In the genomic region with DNA sequence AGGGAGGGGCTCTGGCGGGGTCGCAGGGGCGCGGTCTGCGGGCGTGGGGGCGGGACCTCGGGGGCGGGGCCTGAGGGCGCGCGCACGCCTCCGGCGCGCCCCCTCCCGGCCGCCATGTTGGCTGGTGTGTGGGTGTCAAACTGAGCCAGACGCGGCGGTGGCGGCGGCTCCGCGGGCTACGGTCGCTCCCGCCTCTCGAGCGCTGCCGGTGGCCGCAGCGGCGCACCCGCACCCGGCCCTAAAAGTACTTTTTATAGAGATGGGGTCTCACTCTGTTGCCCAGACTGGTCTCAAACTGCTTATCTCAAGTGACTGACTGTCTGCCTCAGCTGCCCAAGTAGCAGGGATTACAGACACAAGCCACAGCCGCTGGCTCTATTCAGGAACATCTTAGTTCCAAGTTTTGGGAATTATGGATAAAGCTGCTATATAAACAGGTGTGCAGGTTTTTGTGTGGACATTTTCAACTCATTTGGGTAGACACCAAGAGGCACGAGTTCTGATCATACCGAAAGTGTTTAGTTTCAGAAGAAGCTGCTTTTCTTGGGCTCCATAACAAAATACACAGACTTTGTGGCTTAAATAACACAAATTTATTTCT, we compare ENCODE assay signal across 8 cellular contexts. TPM values are rescaled to one million over a fixed set of nuclear protein-coding genes. Genes with fewer than 3 reads are reported as not detected.
DNase-seq lines count a peak whose midpoint lies in the region; ATAC-seq and TF ChIP-seq lines count a peak whose summit lies in the region.
"Not testable (repeated sequence)": the region's sequence is repeated elsewhere in the genome, so short reads cannot be mapped to it uniquely, and the experiment has no call there.

No MANE protein-coding gene starts in this region.

- ATAC-seq in GM21576 (IDR thresholded peaks at IDR 0.05; ENCODE audit: unreplicated experiment) = peak; percentile 59
- ATAC-seq in HG03521 (IDR thresholded peaks at IDR 0.05; ENCODE audit: unreplicated experiment) = peak; percentile 50
- peak; percentile 88 for ATAC-seq in omental fat pad (ENCODE audit: low FRiP score)
- ATAC-seq in stimulated activated naive B cell treated with anti-CD40 and anti-IgM and Interleukin-4, amounts not matched to agents 10 μg/mL and 1 μg/mL and 100 μg/mL, for 72 hours (replicated peaks) = peak; percentile 75 to 81

- H3K9me3 Mint-ChIP-seq in stimulated activated naive B cell treated with anti-CD40 and anti-IgM and Interleukin-4, amounts not matched to agents 10 μg/mL and 1 μg/mL and 100 μg/mL, for 72 hours = not testable (repeated sequence)

- intact Hi-C loops in cardiac septum (cut with DNase I) = not testable (repeated sequence)

- H3K27ac Mint-ChIP-seq in stimulated activated naive B cell treated with anti-CD40 and anti-IgM and Interleukin-4, amounts not matched to agents 10 μg/mL and 1 μg/mL and 100 μg/mL, for 72 hours = peak overlapping the region; percentile 69

- DNase-seq in GM04504 (ENCODE audit: low read depth) = peak; percentile 10
- DNase-seq in T-helper 9 cell = peak; percentile 55
- DNase-seq in amniotic epithelial cell (ENCODE audit: low read depth) = peak; percentile 20
- DNase-seq in cardiac septum (ENCODE audit: low spot score) = peak; percentile 85
- peak; percentile 25 for DNase-seq in omental fat pad (ENCODE audit: low spot score)
- DNase-seq in stimulated activated naive B cell treated with anti-CD40 and anti-IgM and Interleukin-4, amounts not matched to agents 10 μg/mL and 1 μg/mL and 100 μg/mL, for 72 hours = peak; percentile 75

- peak overlapping the region; percentile 75 to 82 for H3K4me3 Mint-ChIP-seq in stimulated activated naive B cell treated with anti-CD40 and anti-IgM and Interleukin-4, amounts not matched to agents 10 μg/mL and 1 μg/mL and 100 μg/mL, for 72 hours

- not testable (repeated sequence) for H3K36me3 Mint-ChIP-seq in stimulated activated naive B cell treated with anti-CD40 and anti-IgM and Interleukin-4, amounts not matched to agents 10 μg/mL and 1 μg/mL and 100 μg/mL, for 72 hours

- not testable (repeated sequence) for TF ChIP-seq CTCF in omental fat pad (IDR thresholded peaks at IDR 0.05)

- not testable (repeated sequence) for H3K27me3 Mint-ChIP-seq in stimulated activated naive B cell treated with anti-CD40 and anti-IgM and Interleukin-4, amounts not matched to agents 10 μg/mL and 1 μg/mL and 100 μg/mL, for 72 hours

- not testable (repeated sequence) for H3K4me1 Mint-ChIP-seq in stimulated activated naive B cell treated with anti-CD40 and anti-IgM and Interleukin-4, amounts not matched to agents 10 μg/mL and 1 μg/mL and 100 μg/mL, for 72 hours

RNA-seq across cellular contexts. Expression of a gene that starts 16.2 kb away (rescaled TPM):
- total RNA-seq in cardiac septum (1.7 TPM), omental fat pad (1 to 10 TPM; 1.1 to 4.1 (median 2.8) TPM)

Comparison
In these comparisons a context has a peak if more than half of its experiments do, and no peak if none do; other contexts are left out.
1. Peak in every context shown above with its lines: DNase-seq and ATAC-seq.
2. DNase-seq: peak in every context shown above with its lines; median percentile 85 in cardiac septum; 75 in stimulated activated naive B cell treated with anti-CD40 and anti-IgM and Interleukin-4, amounts not matched to agents 10 μg/mL and 1 μg/mL and 100 μg/mL, for 72 hours; 55 in T-helper 9 cell; 25 in omental fat pad; 20 in amniotic epithelial cell; 10 in GM04504.